In the genomic region with DNA sequence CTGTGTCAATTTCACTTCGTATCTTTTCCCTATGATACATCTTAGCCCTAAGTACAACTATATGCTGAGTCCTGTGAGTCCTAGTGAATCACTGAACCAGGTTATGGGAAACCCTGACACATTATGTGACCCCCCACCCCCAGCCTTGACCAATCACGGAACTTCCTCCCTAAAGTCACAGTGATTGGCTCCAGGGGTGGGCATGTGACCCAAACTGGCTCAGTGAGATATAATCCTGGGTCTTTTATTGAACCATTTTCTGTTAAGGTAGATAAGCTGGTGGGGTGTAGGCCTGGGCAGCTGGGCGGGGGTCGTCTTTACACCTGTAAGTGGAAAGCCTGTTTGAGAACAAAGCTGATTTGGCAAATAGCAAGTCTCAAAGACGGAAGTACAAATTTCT, we compare ENCODE assay signal across 26 cellular contexts.
"Had no signal": no experiment of that assay in that cellular context is flagged by ENCODE, and none has a peak within 500 bp of the region (broad histone marks: within the 10 kb centered on the region; RNA-seq: fewer than 3 reads in every experiment).

No MANE protein-coding gene starts in this region.

- H3K9me3 ChIP-seq: colonic mucosa, esophagus muscularis mucosa, gastroesophageal sphincter, heart left ventricle, right lobe of liver, thoracic aorta, tibial nerve, upper lobe of left lung had no signal

- H3K9ac ChIP-seq: neural progenitor cell, parathyroid adenoma had no signal

- DNase-seq: colonic mucosa; effector CD8-positive, alpha-beta T cell; foreskin keratinocyte; heart left ventricle; kidney; mesenchymal stem cell; midbrain; naive thymus-derived CD4-positive, alpha-beta T cell; right lobe of liver; small intestine; stimulated activated CD4-positive, alpha-beta T cell treated with anti-CD3 and anti-CD28 coated beads, Interleukin-15, amount 100 ng/mL, for 24 hours; stimulated activated CD4-positive, alpha-beta T cell treated with anti-CD3 and anti-CD28 coated beads, Interleukin-4, amount 100 ng/mL, for 24 hours; stimulated activated naive CD4-positive, alpha-beta T cell treated with Interleukin-2 at 50 U/mL for 16 hours; upper lobe of left lung had no signal

- H3K36me3 Mint-ChIP-seq: neural progenitor cell; stimulated activated effector memory CD8-positive, alpha-beta T cell treated with anti-CD3 and anti-CD28 coated beads, Interleukin-12 subunit alpha, Interleukin-12 subunit beta, amount 100 ng/mL, for 72 hours had no signal

- ATAC-seq: foreskin keratinocyte; gastroesophageal sphincter; heart left ventricle; left lobe of liver; naive thymus-derived CD4-positive, alpha-beta T cell; right lobe of liver; stimulated activated effector memory CD8-positive, alpha-beta T cell treated with anti-CD3 and anti-CD28 coated beads, Interleukin-12 subunit alpha, Interleukin-12 subunit beta, amount 100 ng/mL, for 72 hours had no signal

- H3K27me3 Mint-ChIP-seq: naive thymus-derived CD4-positive, alpha-beta T cell had no signal

- H3K4me3 ChIP-seq: colonic mucosa, esophagus muscularis mucosa, gastroesophageal sphincter, heart left ventricle, hepatocyte, neural progenitor cell, right lobe of liver, thoracic aorta, tibial nerve, upper lobe of left lung had no signal

- H3K27ac Mint-ChIP-seq: dendritic cell treated with granulocyte-macrophage colony-stimulating factor and Interleukin-4, amounts not matched to agents 40 ng/mL and 50 ng/mL, for 4 days; nephron; neural progenitor cell; progenitor cell of endocrine pancreas; stimulated activated effector memory CD8-positive, alpha-beta T cell treated with anti-CD3 and anti-CD28 coated beads, Interleukin-12 subunit alpha, Interleukin-12 subunit beta, amount 100 ng/mL, for 72 hours had no signal

- H3K4me1 Mint-ChIP-seq: nephron; stimulated activated effector memory CD8-positive, alpha-beta T cell treated with anti-CD3 and anti-CD28 coated beads, Interleukin-12 subunit alpha, Interleukin-12 subunit beta, amount 100 ng/mL, for 72 hours had no signal

- H3K27ac ChIP-seq: colonic mucosa, esophagus muscularis mucosa, foreskin keratinocyte, gastroesophageal sphincter, heart left ventricle, hepatocyte, neural progenitor cell, parathyroid adenoma, right lobe of liver, thoracic aorta, tibial nerve, upper lobe of left lung had no signal

- H3K4me1 ChIP-seq: colonic mucosa, esophagus muscularis mucosa, foreskin keratinocyte, gastroesophageal sphincter, heart left ventricle, parathyroid adenoma, right lobe of liver, tibial nerve, upper lobe of left lung had no signal

- H3K4me3 Mint-ChIP-seq: dendritic cell treated with granulocyte-macrophage colony-stimulating factor and Interleukin-4, amounts not matched to agents 40 ng/mL and 50 ng/mL, for 4 days; naive thymus-derived CD4-positive, alpha-beta T cell; nephron; neural progenitor cell; stimulated activated effector memory CD8-positive, alpha-beta T cell treated with anti-CD3 and anti-CD28 coated beads, Interleukin-12 subunit alpha, Interleukin-12 subunit beta, amount 100 ng/mL, for 72 hours had no signal

- H3K27me3 ChIP-seq: colonic mucosa, foreskin keratinocyte, heart left ventricle, hepatocyte, neural progenitor cell, right lobe of liver, tibial nerve, upper lobe of left lung had no signal

- H3K9me3 Mint-ChIP-seq: dendritic cell treated with granulocyte-macrophage colony-stimulating factor and Interleukin-4, amounts not matched to agents 40 ng/mL and 50 ng/mL, for 4 days; naive thymus-derived CD4-positive, alpha-beta T cell; nephron; neural progenitor cell; stimulated activated effector memory CD8-positive, alpha-beta T cell treated with anti-CD3 and anti-CD28 coated beads, Interleukin-12 subunit alpha, Interleukin-12 subunit beta, amount 100 ng/mL, for 72 hours had no signal

- H3K36me3 ChIP-seq: colonic mucosa, esophagus muscularis mucosa, gastroesophageal sphincter, heart left ventricle, neural progenitor cell, right lobe of liver, thoracic aorta, tibial nerve, upper lobe of left lung had no signal
